22 cellular contexts compared by ENCODE assay signal in the genomic region with DNA sequence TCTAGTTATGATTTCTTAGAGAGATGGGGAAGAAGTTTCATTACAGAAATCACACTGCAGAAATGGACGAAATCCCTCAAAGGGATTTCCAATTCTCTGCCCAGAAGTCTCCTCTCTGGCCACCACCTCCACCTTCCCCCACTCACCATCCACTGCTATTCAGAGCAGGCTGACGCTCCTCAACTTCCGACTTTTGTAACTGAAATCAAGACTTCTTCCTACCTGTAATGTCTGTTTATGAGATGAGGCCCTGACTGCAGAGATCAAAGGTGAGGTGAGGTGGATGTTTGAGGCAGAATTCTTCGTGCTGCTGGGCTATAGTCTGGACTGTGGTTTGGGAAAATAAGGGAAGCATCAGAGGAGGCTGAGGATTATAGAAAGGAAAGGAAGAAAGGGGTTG.
"Had no signal": no experiment of that assay in that cellular context is flagged by ENCODE, and none has a peak within 500 bp of the region (broad histone marks: within the 10 kb centered on the region; RNA-seq: fewer than 3 reads in every experiment).

No MANE protein-coding gene starts in this region.

- H3K36me3 ChIP-seq: colonic mucosa, neural progenitor cell, stomach, suprapubic skin, transverse colon, vagina had no signal

- DNase-seq: activated CD4-positive, alpha-beta T cell treated with anti-CD3 and anti-CD28 coated beads, Interleukin-2, amount 50 U/mL, for 48 hours; activated CD8-positive, alpha-beta memory T cell treated with anti-CD3 and anti-CD28 coated beads, Interleukin-2, amount 10 ng/mL, durations not matched to agents 7 days and 5 days; colonic mucosa; dorsolateral prefrontal cortex; effector memory CD8-positive, alpha-beta T cell; hippocampal formation; kidney glomerular epithelial cell; mesenchymal stem cell; small intestine; stimulated activated CD4-positive, alpha-beta T cell treated with anti-CD3 and anti-CD28 coated beads, Interleukin-2, amount 100 ng/mL, for 24 hours; stomach; T-helper 1 cell; T-helper 9 cell had no signal

- H3K4me1 ChIP-seq: colonic mucosa, vagina had no signal

- H3K9me3 ChIP-seq: colonic mucosa, stomach, suprapubic skin, transverse colon, vagina had no signal

- H3K27ac ChIP-seq: colonic mucosa, neural progenitor cell, stomach, suprapubic skin, transverse colon, vagina had no signal

- FAIRE-seq: endothelial cell of umbilical vein, frontal cortex, small intestine had no signal

- H3K9me3 Mint-ChIP-seq: effector memory CD8-positive, alpha-beta T cell; neural progenitor cell; stimulated activated effector memory CD8-positive, alpha-beta T cell treated with anti-CD3 and anti-CD28 coated beads, Interleukin-12 subunit alpha, Interleukin-12 subunit beta, amount 100 ng/mL, for 72 hours had no signal

- H3K4me3 ChIP-seq: colonic mucosa, dorsolateral prefrontal cortex, neural progenitor cell, stomach, suprapubic skin, transverse colon, vagina had no signal

- H3K36me3 Mint-ChIP-seq: activated CD8-positive, alpha-beta memory T cell treated with anti-CD3 and anti-CD28 coated beads, Interleukin-2, amount 10 ng/mL, durations not matched to agents 7 days and 5 days; neural progenitor cell; stimulated activated effector memory CD8-positive, alpha-beta T cell treated with anti-CD3 and anti-CD28 coated beads, Interleukin-12 subunit alpha, Interleukin-12 subunit beta, amount 100 ng/mL, for 72 hours had no signal

- H3K27ac Mint-ChIP-seq: activated CD8-positive, alpha-beta memory T cell treated with anti-CD3 and anti-CD28 coated beads, Interleukin-2, amount 10 ng/mL, durations not matched to agents 7 days and 5 days; effector memory CD8-positive, alpha-beta T cell; stimulated activated effector memory CD8-positive, alpha-beta T cell treated with anti-CD3 and anti-CD28 coated beads, Interleukin-12 subunit alpha, Interleukin-12 subunit beta, amount 100 ng/mL, for 72 hours had no signal

- H3K4me3 Mint-ChIP-seq: activated CD8-positive, alpha-beta memory T cell treated with anti-CD3 and anti-CD28 coated beads, Interleukin-2, amount 10 ng/mL, durations not matched to agents 7 days and 5 days; effector memory CD8-positive, alpha-beta T cell; stimulated activated effector memory CD8-positive, alpha-beta T cell treated with anti-CD3 and anti-CD28 coated beads, Interleukin-12 subunit alpha, Interleukin-12 subunit beta, amount 100 ng/mL, for 72 hours had no signal

- H3K27me3 ChIP-seq: colonic mucosa, neural progenitor cell, suprapubic skin, transverse colon, vagina had no signal

- ATAC-seq: activated CD8-positive, alpha-beta memory T cell treated with anti-CD3 and anti-CD28 coated beads, Interleukin-2, amount 10 ng/mL, durations not matched to agents 7 days and 5 days; effector memory CD8-positive, alpha-beta T cell; esophagus mucosa; sciatic nerve; stimulated activated effector memory CD8-positive, alpha-beta T cell treated with anti-CD3 and anti-CD28 coated beads, Interleukin-12 subunit alpha, Interleukin-12 subunit beta, amount 100 ng/mL, for 72 hours had no signal
